8 cellular contexts compared by ENCODE assay signal in genomic region chr13:67048084-67048792, GRCh38.
A peak's percentile ranks its signal among the peaks of the same experiment; 100 is the strongest.
DNase-seq lines count a peak whose midpoint lies in the region; ATAC-seq and TF ChIP-seq lines count a peak whose summit lies in the region.

No MANE protein-coding gene starts in this region.

- POLR2A ChIA-PET in activated CD4-positive, alpha-beta T cell treated with anti-CD3 and anti-CD28 coated beads for 36 hours (lab: Charles Lee), result no interaction called here

- CTCF ChIA-PET in activated CD4-positive, alpha-beta T cell treated with anti-CD3 and anti-CD28 coated beads for 36 hours (lab: Charles Lee), result no interaction called here

- no peak overlapping the region for H3K4me3 ChIP-seq in choroid plexus epithelial cell (ENCODE audit: low read depth, low read length)

- peak; percentile 6 for DNase-seq in activated CD4-positive, alpha-beta T cell treated with anti-CD3 and anti-CD28 coated beads for 36 hours
- no peak for DNase-seq in activated CD4-positive, alpha-beta T cell treated with anti-CD3 and anti-CD28 coated beads, Interleukin-2, amount 50 U/mL, for 4 hours
- DNase-seq in choroid plexus epithelial cell (ENCODE audit: low read depth) (peak; percentile 94), smooth muscle cell of the brain vasculature (ENCODE audit: low read depth, low spot score) (peak; percentile 33), NCI-H446 (lab: John Stamatoyannopoulos, UW) (no peak), NCI-H2227 treated with DMSO at 0.1 percent for 48 hours (lab: John Stamatoyannopoulos, UW) (no peak)
- DNase-seq in stimulated activated CD4-positive, alpha-beta T cell treated with anti-CD3 and anti-CD28 coated beads, Interleukin-1b, Interleukin-23, amount 100 ng/mL, for 48 hours, result no peak

- H3K4me3 Mint-ChIP-seq in activated CD4-positive, alpha-beta T cell treated with anti-CD3 and anti-CD28 coated beads for 36 hours, result no peak overlapping the region

- no peak overlapping the region for H3K27ac Mint-ChIP-seq in activated CD4-positive, alpha-beta T cell treated with anti-CD3 and anti-CD28 coated beads for 36 hours

- intact Hi-C loops in activated CD4-positive, alpha-beta T cell treated with anti-CD3 and anti-CD28 coated beads for 36 hours (cut with DNase I, micrococcal nuclease), result no loop called here

- H3K4me1 Mint-ChIP-seq in activated CD4-positive, alpha-beta T cell treated with anti-CD3 and anti-CD28 coated beads for 36 hours, result peaks cover 7% of the 10 kb centered on the region

- H3K36me3 Mint-ChIP-seq in activated CD4-positive, alpha-beta T cell treated with anti-CD3 and anti-CD28 coated beads for 36 hours (ENCODE audit: low read depth), result no peaks in the 10 kb centered on the region

- no peaks in the 10 kb centered on the region for H3K9me3 Mint-ChIP-seq in activated CD4-positive, alpha-beta T cell treated with anti-CD3 and anti-CD28 coated beads for 36 hours (ENCODE audit: low read depth)

- peak; percentile 30 for TF ChIP-seq CTCF in choroid plexus epithelial cell (conservative IDR thresholded peaks at IDR 0.05; ENCODE audit: low read depth, low read length)

- ATAC-seq in activated CD4-positive, alpha-beta T cell treated with anti-CD3 and anti-CD28 coated beads for 36 hours, result peak; percentile 58
- peak; percentile 93 for ATAC-seq in HG03354 (IDR thresholded peaks at IDR 0.05; ENCODE audit: poor library complexity, severe bottlenecking, unreplicated experiment)

- H3K27me3 Mint-ChIP-seq in activated CD4-positive, alpha-beta T cell treated with anti-CD3 and anti-CD28 coated beads for 36 hours, result no peaks in the 10 kb centered on the region

Comparison
In these comparisons a context has a peak if more than half of its experiments do, and no peak if none do; other contexts are left out.
1. DNase-seq: peak in activated CD4-positive, alpha-beta T cell treated with anti-CD3 and anti-CD28 coated beads for 36 hours (single experiment), choroid plexus epithelial cell (single experiment) and smooth muscle cell of the brain vasculature (single experiment); none in activated CD4-positive, alpha-beta T cell treated with anti-CD3 and anti-CD28 coated beads, Interleukin-2, amount 50 U/mL, for 4 hours (0 of 2), NCI-H446 (0 of 2), stimulated activated CD4-positive, alpha-beta T cell treated with anti-CD3 and anti-CD28 coated beads, Interleukin-1b, Interleukin-23, amount 100 ng/mL, for 48 hours (single experiment) and NCI-H2227 treated with DMSO at 0.1 percent for 48 hours (single experiment).